11 cellular contexts compared by ENCODE assay signal in the genomic region with DNA sequence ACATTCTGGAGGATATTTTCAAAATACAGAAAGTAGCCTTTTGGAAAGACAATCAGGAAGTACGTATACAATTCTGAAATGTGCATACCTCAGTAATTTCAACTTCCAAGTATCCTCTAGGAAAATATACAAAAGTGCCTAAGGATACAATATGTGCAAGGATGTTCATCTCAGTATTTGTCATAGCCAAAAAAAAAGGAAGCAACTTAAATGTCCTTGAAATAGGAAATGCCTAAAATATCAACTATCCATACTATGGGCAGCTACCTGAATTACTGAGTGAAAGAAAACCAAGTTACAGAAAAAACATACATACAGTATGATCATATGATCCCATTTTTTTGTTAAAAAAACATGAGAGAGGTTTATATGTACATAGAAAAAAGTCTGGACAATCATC. TPM values are rescaled to one million over a fixed set of nuclear protein-coding genes. Genes with fewer than 3 reads are reported as not detected.
DNase-seq lines count a peak whose midpoint lies in the region; ATAC-seq and TF ChIP-seq lines count a peak whose summit lies in the region.
"Had no signal": no experiment of that assay in that cellular context is flagged by ENCODE, and none has a peak within 500 bp of the region (broad histone marks: within the 10 kb centered on the region; RNA-seq: fewer than 3 reads in every experiment).

No MANE protein-coding gene starts in this region.

- H3K27ac ChIP-seq in CD8-positive, alpha-beta T cell (ENCODE audit: low read depth, low read length), result no peak overlapping the region

- no peak overlapping the region for H3K27ac Mint-ChIP-seq in CD8-positive, alpha-beta T cell
- H3K27ac Mint-ChIP-seq in HFFc6 (peak overlapping the region; percentile 100; the same call in 1 of the 2 replicates), naive B cell (peak overlapping the region in 4 of 6 donors; percentile 41 to 91 (median 56))
- H3K27ac Mint-ChIP-seq in activated CD8-positive, alpha-beta T cell treated with anti-CD3 and anti-CD28 coated beads, Interleukin-2, amount 10 ng/mL, durations not matched to agents 7 days and 5 days, result peak overlapping the region; percentile 98

- no peak for DNase-seq in CD8-positive, alpha-beta T cell
- DNase-seq in HFFc6 (no peak), naive B cell (no peak), Kasumi-1 (lab: John Stamatoyannopoulos, UW) (no peak), NCI-H774 (lab: John Stamatoyannopoulos, UW) (no peak)
- DNase-seq in activated CD8-positive, alpha-beta T cell treated with anti-CD3 and anti-CD28 coated beads, Interleukin-2, amount 10 ng/mL, durations not matched to agents 7 days and 5 days, result no peak
- DNase-seq in central memory CD4-positive, alpha-beta T cell, result no peak
- DNase-seq: activated gamma-delta T cell treated with Interleukin-2 at 50 U/mL for 16 hours; effector memory CD4-positive, alpha-beta T cell had no signal

- no peak for ATAC-seq in CD8-positive, alpha-beta T cell
- ATAC-seq in activated CD8-positive, alpha-beta T cell treated with anti-CD3 and anti-CD28 coated beads, Interleukin-2, amount 10 ng/mL, durations not matched to agents 7 days and 5 days, result no peak
- no peak for ATAC-seq in naive B cell (ENCODE audit: low read depth in 2 of 2)
- ATAC-seq in HG02970 (IDR thresholded peaks at IDR 0.05; ENCODE audit: low FRiP score, unreplicated experiment), result no peak

- CTCF ChIA-PET in CD8-positive, alpha-beta T cell (lab: Charles Lee), result interaction anchor here (0.8 to 5.7 kb wide), 7 partner anchors 11 to 145 kb away, joined by 3 to 64 read pairs (median 5); a partner anchor contains a TSS
- CTCF ChIA-PET in activated CD8-positive, alpha-beta T cell treated with anti-CD3 and anti-CD28 coated beads, Interleukin-2, amount 10 ng/mL, durations not matched to agents 7 days and 5 days (lab: Charles Lee), result interaction anchor here (0.7 to 6.8 kb wide), 16 partner anchors 8 to 388 kb away, joined by 3 to 130 read pairs (median 12); a partner anchor contains a TSS

- peaks cover 53% of the 10 kb centered on the region for H3K4me1 Mint-ChIP-seq in CD8-positive, alpha-beta T cell (ENCODE audit: low read depth)
- peaks cover 53% of the 10 kb centered on the region for H3K4me1 Mint-ChIP-seq in HFFc6 (ENCODE audit: low read depth)
- peaks cover 54% of the 10 kb centered on the region for H3K4me1 Mint-ChIP-seq in activated CD8-positive, alpha-beta T cell treated with anti-CD3 and anti-CD28 coated beads, Interleukin-2, amount 10 ng/mL, durations not matched to agents 7 days and 5 days (ENCODE audit: low read depth)
- peaks cover 21 to 41% (median 36%) of the 10 kb centered on the region in 3 donors for H3K4me1 Mint-ChIP-seq in naive B cell

- POLR2A ChIA-PET in CD8-positive, alpha-beta T cell (lab: Charles Lee), result interaction anchor here (2.6 to 3.8 kb wide), 2 partner anchors 8 to 12 kb away, joined by 16 to 31 read pairs; a partner anchor contains a TSS
- POLR2A ChIA-PET in activated CD8-positive, alpha-beta T cell treated with anti-CD3 and anti-CD28 coated beads, Interleukin-2, amount 10 ng/mL, durations not matched to agents 7 days and 5 days (lab: Charles Lee), result interaction anchor here (3.4 kb wide), 1 partner anchor 12 kb away, joined by 35 read pairs; a partner anchor contains a TSS

- H3K9me3 ChIP-seq in CD8-positive, alpha-beta T cell (ENCODE audit: low read length), result no peaks in the 10 kb centered on the region
- H3K9me3 ChIP-seq: neutrophil had no signal

- H3K27me3 Mint-ChIP-seq in CD8-positive, alpha-beta T cell (ENCODE audit: low read depth), result peaks cover 8% of the 10 kb centered on the region
- H3K27me3 Mint-ChIP-seq in HFFc6 (ENCODE audit: insufficient read depth) (no peaks in the 10 kb centered on the region), naive B cell (peaks cover 0 to 7% (median 0%) of the 10 kb centered on the region in 3 donors)
- H3K27me3 Mint-ChIP-seq in activated CD8-positive, alpha-beta T cell treated with anti-CD3 and anti-CD28 coated beads, Interleukin-2, amount 10 ng/mL, durations not matched to agents 7 days and 5 days (ENCODE audit: low read depth), result peaks cover 7% of the 10 kb centered on the region

- intact Hi-C loops in CD8-positive, alpha-beta T cell (cut with DNase I, micrococcal nuclease), result loop anchor here in 1 of 2 experiments (5.0 to 10.0 kb wide), 5 partner anchors 114 to 1832 kb away; a partner anchor contains a TSS

- no peak overlapping the region for H3K4me3 ChIP-seq in CD8-positive, alpha-beta T cell (ENCODE audit: low read depth, low read length)

- peak overlapping the region; percentile 100 for H3K4me3 Mint-ChIP-seq in CD8-positive, alpha-beta T cell
- H3K4me3 Mint-ChIP-seq in HFFc6 (peak overlapping the region; percentile 99), naive B cell (peak overlapping the region; percentile 92 to 99 (median 97))
- peak overlapping the region; percentile 83 for H3K4me3 Mint-ChIP-seq in activated CD8-positive, alpha-beta T cell treated with anti-CD3 and anti-CD28 coated beads, Interleukin-2, amount 10 ng/mL, durations not matched to agents 7 days and 5 days

- no peak for TF ChIP-seq CTCF in CD8-positive, alpha-beta T cell (IDR thresholded peaks at IDR 0.05)
- TF ChIP-seq CTCF in HFFc6 (IDR thresholded peaks at IDR 0.05), result no peak

- H3K36me3 ChIP-seq in CD8-positive, alpha-beta T cell (ENCODE audit: insufficient read depth, low read length), result no peaks in the 10 kb centered on the region
- H3K36me3 ChIP-seq: neutrophil had no signal

- no peaks in the 10 kb centered on the region for H3K27me3 ChIP-seq in CD8-positive, alpha-beta T cell (ENCODE audit: insufficient read depth, low read length)
- H3K27me3 ChIP-seq: neutrophil had no signal

- no peaks in the 10 kb centered on the region for H3K9me3 Mint-ChIP-seq in CD8-positive, alpha-beta T cell
- H3K9me3 Mint-ChIP-seq in HFFc6, result no peaks in the 10 kb centered on the region
- no peaks in the 10 kb centered on the region for H3K9me3 Mint-ChIP-seq in activated CD8-positive, alpha-beta T cell treated with anti-CD3 and anti-CD28 coated beads, Interleukin-2, amount 10 ng/mL, durations not matched to agents 7 days and 5 days (ENCODE audit: insufficient read depth)
- H3K9me3 Mint-ChIP-seq in naive B cell, result no peaks in the 10 kb centered on the region

- H3K4me1 ChIP-seq in CD8-positive, alpha-beta T cell (ENCODE audit: insufficient read depth, low read length), result peaks cover 16% of the 10 kb centered on the region

- H3K36me3 Mint-ChIP-seq in CD8-positive, alpha-beta T cell, result peaks cover 38% of the 10 kb centered on the region
- H3K36me3 Mint-ChIP-seq in HFFc6 (ENCODE audit: low read depth), result peaks cover 18% of the 10 kb centered on the region; the same call in 1 of the 2 replicates
- peaks cover 40% of the 10 kb centered on the region for H3K36me3 Mint-ChIP-seq in activated CD8-positive, alpha-beta T cell treated with anti-CD3 and anti-CD28 coated beads, Interleukin-2, amount 10 ng/mL, durations not matched to agents 7 days and 5 days (ENCODE audit: low read depth)
- peaks cover 0 to 8% of the 10 kb centered on the region in 2 donors for H3K36me3 Mint-ChIP-seq in naive B cell

RNA-seq across cellular contexts. Expression of a gene that starts 1.5 kb away (rescaled TPM):
- 1 to 10 TPM; 2.4 TPM for total RNA-seq in CD8-positive, alpha-beta T cell
- total RNA-seq in HFFc6 (2021; fragmentation: NEBNext Ultra II Directional; extraction: Animal tissue kit (Norgen Biotek cat#: 25700)), result 10 to 100 TPM; 36.1 to 46.8 (median 39.6) TPM
- 10 to 100 TPM; 32.6 to 33.5 TPM for total RNA-seq in activated CD8-positive, alpha-beta T cell treated with anti-CD3 and anti-CD28 coated beads, Interleukin-2, amount 10 ng/mL, durations not matched to agents 7 days and 5 days
- 10 to 100 TPM in 2 of 6 donors, 1 to 10 TPM in 4; 4.9 to 12.2 (median 6.8) TPM for polyA plus RNA-seq in naive B cell (ENCODE audit: low read depth in 6 of 6)

RNA-seq across cellular contexts. Expression of a gene that starts 12.6 kb away (rescaled TPM):
- total RNA-seq in CD8-positive, alpha-beta T cell, result 10 to 100 TPM; 22.2 TPM
- 10 to 100 TPM; 71.3 to 89.2 (median 80.8) TPM for total RNA-seq in HFFc6 (2021; fragmentation: NEBNext Ultra II Directional; extraction: Animal tissue kit (Norgen Biotek cat#: 25700))
- 10 to 100 TPM; 40.0 to 41.1 TPM for total RNA-seq in activated CD8-positive, alpha-beta T cell treated with anti-CD3 and anti-CD28 coated beads, Interleukin-2, amount 10 ng/mL, durations not matched to agents 7 days and 5 days
- polyA plus RNA-seq in naive B cell (ENCODE audit: low read depth in 6 of 6), result 10 to 100 TPM; 24.1 to 37.5 (median 34.4) TPM

RNA-seq across cellular contexts. Expression of a gene that starts 33.9 kb away (rescaled TPM):
- total RNA-seq in CD8-positive, alpha-beta T cell, result under 1 TPM; 0.33 to 0.49 TPM
- under 1 TPM in 4 of 6 experiments, not detected in 2; 0.12 to 0.37 (median 0.26) TPM for total RNA-seq in HFFc6 (2021; fragmentation: NEBNext Ultra II Directional; extraction: Animal tissue kit (Norgen Biotek cat#: 25700))
- total RNA-seq in activated CD8-positive, alpha-beta T cell treated with anti-CD3 and anti-CD28 coated beads, Interleukin-2, amount 10 ng/mL, durations not matched to agents 7 days and 5 days, result 1 to 10 TPM; 1.4 to 1.7 TPM
- 100 to 1,000 TPM in 2 of 6 donors, 10 to 100 TPM in 4; 56.9 to 105 (median 92.2) TPM for polyA plus RNA-seq in naive B cell (ENCODE audit: low read depth in 6 of 6)

Comparison
In these comparisons a context has a peak if more than half of its experiments do, and no peak if none do; other contexts are left out.
1. RNA of a gene that starts 1.5 kb away (total RNA-seq): 36.1 to 46.8 TPM in HFFc6 and 32.6 to 33.5 TPM in activated CD8-positive, alpha-beta T cell treated with anti-CD3 and anti-CD28 coated beads, Interleukin-2, amount 10 ng/mL, durations not matched to agents 7 days and 5 days; 2.4 TPM in CD8-positive, alpha-beta T cell; every median in the first group is over 4 times any median in the second.
2. Peak in every context shown above with its lines, with median percentiles within 50 percentile points of each other: H3K4me3 Mint-ChIP-seq.